Comparison of ENCODE assay signal across 1 cellular context in the genomic region with DNA sequence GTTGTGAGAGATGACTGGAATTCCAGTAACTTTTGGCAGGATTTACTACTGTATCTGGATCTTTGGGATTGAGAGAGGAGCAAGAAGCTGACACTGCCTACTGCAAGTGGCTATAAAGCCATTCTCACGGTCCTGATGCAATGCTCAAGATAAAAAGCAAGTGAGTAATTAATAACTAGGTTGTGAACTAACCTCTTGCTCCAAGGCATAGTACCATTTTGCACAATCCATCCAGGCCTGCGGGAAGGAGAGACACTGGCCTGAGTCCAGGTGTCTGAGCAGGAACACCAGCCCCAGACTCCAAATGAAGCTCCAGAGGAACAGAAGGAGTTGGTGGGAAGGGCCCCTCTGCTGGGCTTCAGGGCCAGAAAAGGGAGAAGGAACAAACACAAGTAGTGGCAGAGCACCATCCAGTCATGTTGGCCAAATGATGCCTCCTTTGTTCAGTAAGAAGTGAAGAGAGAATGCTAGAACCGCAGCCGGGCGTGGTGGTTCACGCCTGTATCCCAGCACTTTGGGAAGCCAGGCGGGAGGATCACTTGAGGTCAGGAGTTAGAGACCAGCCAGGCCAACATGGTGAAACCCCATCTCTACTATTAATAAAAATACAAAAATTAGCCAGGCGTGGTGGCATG.
TF ChIP-seq lines count a peak whose summit lies in the region.

No MANE protein-coding gene starts in this region.

TF ChIP-seq in K562, 482 proteins besides CTCF, POLR2A, EP300 and RAD21:
- TF ChIP-seq, protein P1, sequence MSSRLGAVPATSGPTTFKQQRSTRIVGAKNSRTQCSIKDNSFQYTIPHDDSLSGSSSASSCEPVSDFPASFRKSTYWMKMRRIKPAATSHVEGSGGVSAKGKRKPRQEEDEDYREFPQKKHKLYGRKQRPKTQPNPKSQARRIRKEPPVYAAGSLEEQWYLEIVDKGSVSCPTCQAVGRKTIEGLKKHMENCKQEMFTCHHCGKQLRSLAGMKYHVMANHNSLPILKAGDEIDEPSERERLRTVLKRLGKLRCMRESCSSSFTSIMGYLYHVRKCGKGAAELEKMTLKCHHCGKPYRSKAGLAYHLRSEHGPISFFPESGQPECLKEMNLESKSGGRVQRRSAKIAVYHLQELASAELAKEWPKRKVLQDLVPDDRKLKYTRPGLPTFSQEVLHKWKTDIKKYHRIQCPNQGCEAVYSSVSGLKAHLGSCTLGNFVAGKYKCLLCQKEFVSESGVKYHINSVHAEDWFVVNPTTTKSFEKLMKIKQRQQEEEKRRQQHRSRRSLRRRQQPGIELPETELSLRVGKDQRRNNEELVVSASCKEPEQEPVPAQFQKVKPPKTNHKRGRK (tag; IDR thresholded peaks at IDR 0.05), result no peak
- TF ChIP-seq, protein P2, sequence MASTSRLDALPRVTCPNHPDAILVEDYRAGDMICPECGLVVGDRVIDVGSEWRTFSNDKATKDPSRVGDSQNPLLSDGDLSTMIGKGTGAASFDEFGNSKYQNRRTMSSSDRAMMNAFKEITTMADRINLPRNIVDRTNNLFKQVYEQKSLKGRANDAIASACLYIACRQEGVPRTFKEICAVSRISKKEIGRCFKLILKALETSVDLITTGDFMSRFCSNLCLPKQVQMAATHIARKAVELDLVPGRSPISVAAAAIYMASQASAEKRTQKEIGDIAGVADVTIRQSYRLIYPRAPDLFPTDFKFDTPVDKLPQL (IDR thresholded peaks at IDR 0.05; ENCODE audit: extremely low read depth, insufficient read length), result no peak
- TF ChIP-seq ZNF586 (CRISPR knock-in tag; conservative IDR thresholded peaks at IDR 0.05), result no peak
- TF ChIP-seq ZNF408 (CRISPR knock-in tag; IDR thresholded peaks at IDR 0.05; ENCODE audit: low read depth), result no peak
